Comparison of ENCODE assay signal across 22 cellular contexts in the genomic region with DNA sequence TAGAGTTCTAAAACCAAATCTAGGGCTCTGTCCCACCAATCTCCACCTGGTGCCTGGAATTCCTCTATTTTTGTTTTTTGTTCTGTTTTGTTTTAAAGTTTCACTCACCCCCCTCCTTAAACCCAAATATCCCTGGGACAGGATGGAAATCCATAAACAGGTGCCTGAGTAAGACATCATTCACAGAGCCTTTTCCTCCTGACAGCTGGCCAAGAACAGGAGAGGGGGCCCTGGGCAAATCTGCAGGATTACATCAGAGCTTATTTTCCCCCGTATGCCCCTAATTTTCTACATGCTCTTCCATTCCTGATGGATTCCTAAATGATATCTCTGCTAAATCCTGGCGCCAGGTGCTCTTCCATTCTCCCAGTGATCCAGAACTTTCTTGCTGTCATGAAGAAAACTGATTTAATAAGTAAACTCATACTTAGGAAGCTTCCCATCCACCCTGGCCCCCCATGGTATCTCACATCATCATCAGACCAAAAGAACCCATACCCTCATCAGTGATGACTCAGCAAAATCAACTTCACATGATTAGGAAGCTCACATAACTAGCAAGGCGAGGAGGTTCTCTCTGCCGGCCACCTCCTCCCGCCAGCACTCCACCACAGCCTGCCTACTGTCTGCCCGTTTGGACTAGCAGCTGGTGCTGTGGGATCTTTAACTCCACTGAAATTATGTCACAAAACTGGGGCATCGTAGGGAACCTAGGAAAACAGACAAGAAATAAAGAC.
DNase-seq lines count a peak whose midpoint lies in the region; ATAC-seq, FAIRE-seq and TF ChIP-seq lines count a peak whose summit lies in the region.
"Had no signal": no experiment of that assay in that cellular context is flagged by ENCODE, and none has a peak within 500 bp of the region (broad histone marks: within the 10 kb centered on the region; RNA-seq: fewer than 3 reads in every experiment).

No MANE protein-coding gene starts in this region.

- peak overlapping the region; percentile 36; the same call in 1 of the 2 replicates for H3K4me2 ChIP-seq in K562 (ENCODE audit: insufficient read depth, low read length)

- H3K27ac Mint-ChIP-seq in activated CD8-positive, alpha-beta memory T cell treated with anti-CD3 and anti-CD28 coated beads, Interleukin-2, amount 10 ng/mL, durations not matched to agents 7 days and 5 days: peak overlapping the region; percentile 41

- no peak; the same call in 1 of the 2 replicates for TF ChIP-seq EP300 in K562 (IDR thresholded peaks at IDR 0.05; ENCODE audit: low read length)

- peaks cover 3% of the 10 kb centered on the region for H3K27me3 Mint-ChIP-seq in activated CD8-positive, alpha-beta memory T cell treated with anti-CD3 and anti-CD28 coated beads, Interleukin-2, amount 10 ng/mL, durations not matched to agents 7 days and 5 days

- H3K79me2 ChIP-seq in K562 (ENCODE audit: control insufficient read depth, insufficient read depth, low read length): no peaks in the 10 kb centered on the region

- H3K9me3 ChIP-seq in K562 (replicated peaks; ENCODE audit: control insufficient read depth, insufficient read depth, low read depth, low read length): no peaks in the 10 kb centered on the region; the same call in 1 of the 2 replicates
- no peaks in the 10 kb centered on the region for H3K9me3 ChIP-seq in uterus
- H3K9me3 ChIP-seq: vagina had no signal

- H3K9ac ChIP-seq in K562 (ENCODE audit: insufficient read depth in 1 of 2, low read depth in 2 of 2, low read length in 2 of 2): peak overlapping the region in 1 of 2 experiments; percentile 47; a peak in 1 of 4 replicates

- CTCF ChIA-PET in activated CD8-positive, alpha-beta memory T cell treated with anti-CD3 and anti-CD28 coated beads, Interleukin-2, amount 10 ng/mL, durations not matched to agents 7 days and 5 days (lab: Charles Lee): interaction anchor here (0.8 kb wide), 1 partner anchor 8 kb away, joined by 3 read pairs; no protein-coding TSS in a partner anchor
- CTCF ChIA-PET in K562 (lab: Yijun Ruan, JAX; ENCODE audit: low intra/inter-chr PET ratio): interaction anchor here (0.6 kb wide), 1 partner anchor 646 kb away, joined by 3 read pairs; no protein-coding TSS in a partner anchor

- ATAC-seq in activated CD8-positive, alpha-beta memory T cell treated with anti-CD3 and anti-CD28 coated beads, Interleukin-2, amount 10 ng/mL, durations not matched to agents 7 days and 5 days: no peak
- ATAC-seq in K562: peak; percentile 82
- ATAC-seq: left lung, mucosa of descending colon had no signal

- no peak for DNase-seq in activated CD8-positive, alpha-beta memory T cell treated with anti-CD3 and anti-CD28 coated beads, Interleukin-2, amount 10 ng/mL, durations not matched to agents 7 days and 5 days
- no peak for DNase-seq in activated CD8-positive, alpha-beta memory T cell treated with anti-CD3 and anti-CD28 coated beads, Interleukin-2, amount 50 U/mL, for 48 hours
- DNase-seq in NCI-H446 treated with DMSO at 0.1 percent for 48 hours (lab: John Stamatoyannopoulos, UW) (peak; percentile 17), K562 (ENCODE audit: extremely low read depth in 1 of 4, low spot score in 3 of 4) (peak; percentile 65 to 69 (median 68)), retina (peak; percentile 28), NCI-H2081 treated with DMSO at 0.1 percent for 48 hours (lab: John Stamatoyannopoulos, UW) (no peak), inferior parietal cortex (ENCODE audit: extremely low spot score) (no peak), uterus (no peak)
- DNase-seq: activated CD4-positive, alpha-beta T cell treated with anti-CD3 and anti-CD28 coated beads, Interleukin-2, amount 50 U/mL, for 4 hours; activated naive CD4-positive, alpha-beta T cell; glutamatergic neuron; GOT3; left lung; mucosa of descending colon; NCI-H1436 treated with DMSO at 0.1 percent for 48 hours; occipital lobe; stimulated activated CD4-positive, alpha-beta T cell treated with anti-CD3 and anti-CD28 coated beads, Interleukin-12 subunit alpha, Interleukin-12 subunit beta, amount 100 ng/mL, for 4 hours; stimulated activated CD8-positive, alpha-beta memory T cell treated with anti-CD3 and anti-CD28 coated beads, Interleukin-4, amount 100 ng/mL, for 48 hours; substantia nigra had no signal

- TF ChIP-seq POLR2A in K562 (conservative IDR thresholded peaks at IDR 0.05) (no peak), uterus (IDR thresholded peaks at IDR 0.05) (no peak)

- no peak overlapping the region for H3K4me3 Mint-ChIP-seq in activated CD8-positive, alpha-beta memory T cell treated with anti-CD3 and anti-CD28 coated beads, Interleukin-2, amount 10 ng/mL, durations not matched to agents 7 days and 5 days

- peaks cover 6% of the 10 kb centered on the region for H3K9me3 Mint-ChIP-seq in activated CD8-positive, alpha-beta memory T cell treated with anti-CD3 and anti-CD28 coated beads, Interleukin-2, amount 10 ng/mL, durations not matched to agents 7 days and 5 days (ENCODE audit: low read depth)

- H3K27me3 ChIP-seq in K562 (ENCODE audit: control insufficient read depth in 2 of 2, insufficient read depth in 2 of 2, low read length in 2 of 2) (no peaks in the 10 kb centered on the region), uterus (no peaks in the 10 kb centered on the region)
- H3K27me3 ChIP-seq: left lung, vagina had no signal

- POLR2A ChIA-PET in K562 (lab: Yijun Ruan, JAX): interaction anchor here (0.7 to 1.1 kb wide), 3 partner anchors 9 to 46 kb away, joined by 3 to 4 read pairs (median 4); no protein-coding TSS in a partner anchor

- peak in 1 of 2 experiments; percentile 27; a peak in 2 of 4 replicates for TF ChIP-seq RAD21 in K562 (CRISPR knock-in tag; conservative IDR thresholded peaks at IDR 0.05 in 1 of 2, IDR thresholded peaks at IDR 0.05 in 1 of 2)

- no peaks in the 10 kb centered on the region for H4K20me1 ChIP-seq in K562 (replicated peaks; ENCODE audit: control insufficient read depth, insufficient read depth, low read length)

- H2AFZ ChIP-seq in K562 (ENCODE audit: low read depth, low read length): peak overlapping the region; percentile 82

- WGBS in K562 (ENCODE audit: insufficient coverage, low coverage, missing lambda C conversion rate): 27% methylated on average over 7 of the region's 7 CpGs

- in situ Hi-C loops in K562 (cut with MboI): no loop called here

- no peak for TF ChIP-seq CTCF in K562 (IDR thresholded peaks at IDR 0.05 in 2 of 3, conservative IDR thresholded peaks at IDR 0.05 in 1 of 3; ENCODE audit: insufficient read depth in 2 of 3, low read depth in 1 of 3, low read length in 3 of 3)
- no peak for TF ChIP-seq CTCF in uterus (IDR thresholded peaks at IDR 0.05)

- peaks cover 24% of the 10 kb centered on the region for H3K4me1 Mint-ChIP-seq in activated CD8-positive, alpha-beta memory T cell treated with anti-CD3 and anti-CD28 coated beads, Interleukin-2, amount 10 ng/mL, durations not matched to agents 7 days and 5 days

- H3K4me3 ChIP-seq in K562 (no peak overlapping the region), uterus (no peak overlapping the region)
- H3K4me3 ChIP-seq: left lung, mucosa of descending colon, vagina had no signal

- no peaks in the 10 kb centered on the region for H3K9me1 ChIP-seq in K562 (ENCODE audit: control insufficient read depth, insufficient read depth, low read length)

- H3K36me3 ChIP-seq in K562 (ENCODE audit: control insufficient read depth, insufficient read depth, low read length): no peaks in the 10 kb centered on the region
- no peaks in the 10 kb centered on the region for H3K36me3 ChIP-seq in uterus
- H3K36me3 ChIP-seq: left lung, vagina had no signal

- H3K27ac ChIP-seq in K562 (ENCODE audit: extremely low read depth, low read depth, low read length) (peak overlapping the region; percentile 46; the same call in 1 of the 3 replicates), uterus (no peak overlapping the region)
- H3K27ac ChIP-seq: C4-2B, left lung, vagina had no signal

- peak; percentile 85 for FAIRE-seq in K562 (lab: Jason Lieb, UNC)
- FAIRE-seq: astrocyte had no signal

- H3K4me1 ChIP-seq in K562 (replicated peaks in 1 of 2; ENCODE audit: control insufficient read depth in 2 of 2, insufficient read depth in 2 of 2, low read length in 2 of 2) (peaks cover 3 to 16% of the 10 kb centered on the region in 2 experiments; a peak in 4 of 5 replicates), uterus (no peaks in the 10 kb centered on the region)

- H3K36me3 Mint-ChIP-seq in activated CD8-positive, alpha-beta memory T cell treated with anti-CD3 and anti-CD28 coated beads, Interleukin-2, amount 10 ng/mL, durations not matched to agents 7 days and 5 days: peaks cover 20% of the 10 kb centered on the region

- no TSS peak for BruUV-seq in K562 (replicated peaks; lab: Mats Ljungman, UMichigan)

- intact Hi-C loops in K562 (cut with micrococcal nuclease) (no loop called here), uterus (cut with DNase I; ENCODE audit: low total_unique reads) (no loop called here)

TF ChIP-seq in K562, 482 proteins besides CTCF, POLR2A, EP300 and RAD21 (continues in another document):
- TF ChIP-seq HMG20A (CRISPR knock-in tag; conservative IDR thresholded peaks at IDR 0.05) (no peak), ZNF134 (CRISPR knock-in tag; conservative IDR thresholded peaks at IDR 0.05) (peak; percentile 84), SIRT6 (IDR thresholded peaks at IDR 0.05; ENCODE audit: low read depth, low read length) (no peak)
- TF ChIP-seq, protein P1, sequence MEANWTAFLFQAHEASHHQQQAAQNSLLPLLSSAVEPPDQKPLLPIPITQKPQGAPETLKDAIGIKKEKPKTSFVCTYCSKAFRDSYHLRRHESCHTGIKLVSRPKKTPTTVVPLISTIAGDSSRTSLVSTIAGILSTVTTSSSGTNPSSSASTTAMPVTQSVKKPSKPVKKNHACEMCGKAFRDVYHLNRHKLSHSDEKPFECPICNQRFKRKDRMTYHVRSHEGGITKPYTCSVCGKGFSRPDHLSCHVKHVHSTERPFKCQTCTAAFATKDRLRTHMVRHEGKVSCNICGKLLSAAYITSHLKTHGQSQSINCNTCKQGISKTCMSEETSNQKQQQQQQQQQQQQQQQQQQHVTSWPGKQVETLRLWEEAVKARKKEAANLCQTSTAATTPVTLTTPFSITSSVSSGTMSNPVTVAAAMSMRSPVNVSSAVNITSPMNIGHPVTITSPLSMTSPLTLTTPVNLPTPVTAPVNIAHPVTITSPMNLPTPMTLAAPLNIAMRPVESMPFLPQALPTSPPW (CRISPR knock-in tag; IDR thresholded peaks at IDR 0.05): peak; percentile 31; the same call in 1 of the 2 replicates

Comparison
In these comparisons a context has a peak if more than half of its experiments do, and no peak if none do; other contexts are left out.
1. DNase-seq: peak in NCI-H446 treated with DMSO at 0.1 percent for 48 hours (single experiment), K562 (4 of 4) and retina (single experiment); none in activated CD8-positive, alpha-beta memory T cell treated with anti-CD3 and anti-CD28 coated beads, Interleukin-2, amount 10 ng/mL, durations not matched to agents 7 days and 5 days (single experiment), activated CD8-positive, alpha-beta memory T cell treated with anti-CD3 and anti-CD28 coated beads, Interleukin-2, amount 50 U/mL, for 48 hours (single experiment), NCI-H2081 treated with DMSO at 0.1 percent for 48 hours (single experiment), inferior parietal cortex (single experiment) and uterus (0 of 2).